Comparison of ENCODE assay signal across 8 cellular contexts in the genomic region with DNA sequence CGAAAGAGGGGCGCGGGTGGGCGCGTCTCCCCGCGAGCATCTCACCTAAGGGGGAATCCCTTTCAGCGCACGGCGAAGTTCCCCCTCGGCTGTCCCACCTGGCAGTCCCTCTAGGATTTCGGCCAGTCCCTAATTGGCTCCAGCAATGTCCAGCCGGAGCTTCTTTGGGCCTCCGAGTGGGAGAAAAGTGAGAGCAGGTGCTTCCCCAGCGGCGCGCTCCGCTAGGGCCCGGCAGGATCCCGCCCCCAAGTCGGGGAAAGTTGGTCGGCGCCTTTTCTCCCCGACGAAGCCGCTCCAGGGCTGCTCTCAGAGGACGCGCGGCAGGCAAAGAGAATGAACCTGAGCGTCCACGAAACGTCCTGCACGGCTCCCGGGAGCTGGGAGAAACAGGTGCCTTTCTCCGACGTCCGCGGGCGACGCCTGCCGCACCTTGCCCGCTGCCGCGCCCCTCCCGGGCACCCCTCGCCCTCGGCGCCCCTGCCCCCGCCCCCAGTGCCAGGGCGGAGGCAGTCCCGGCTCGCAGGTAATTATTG. TPM values are rescaled to one million over a fixed set of nuclear protein-coding genes. Genes with fewer than 3 reads are reported as not detected.
DNase-seq lines count a peak whose midpoint lies in the region; ATAC-seq and TF ChIP-seq lines count a peak whose summit lies in the region.

No MANE protein-coding gene starts in this region.

- ATAC-seq in HG03045 (IDR thresholded peaks at IDR 0.05; ENCODE audit: unreplicated experiment) (peak; percentile 27), GM18520 (IDR thresholded peaks at IDR 0.05; ENCODE audit: unreplicated experiment) (no peak)

- CTCF ChIA-PET in OCI-LY7 (lab: Charles Lee; ENCODE audit: unreplicated experiment), result no interaction called here

- H3K4me3 ChIP-seq in dorsolateral prefrontal cortex, result peak overlapping the region in 53 of 59 donors; percentile 5 to 67 (median 40)
- H3K4me3 ChIP-seq in OCI-LY7 (ENCODE audit: low read depth, low read length, poor library complexity, severe bottlenecking), result no peak overlapping the region
- no peak overlapping the region for H3K4me3 ChIP-seq in MM.1S (ENCODE audit: low read length)

- H3F3A ChIP-seq in MM.1S (ENCODE audit: insufficient read depth, low read length), result no peaks in the 10 kb centered on the region

- H4K20me1 ChIP-seq in OCI-LY7 (ENCODE audit: insufficient read depth, low read length) (no peaks in the 10 kb centered on the region), MM.1S (ENCODE audit: insufficient read depth, low read length) (no peaks in the 10 kb centered on the region)

- in situ Hi-C loops in GM13976 (cut with MboI; ENCODE audit: low sequenced_read_pairs, unreplicated experiment), result loop anchor here (25.0 kb wide), 1 partner anchor 429 kb away; a partner anchor contains a TSS

- H3K27ac ChIP-seq in dorsolateral prefrontal cortex (peak overlapping the region in 16 of 59 donors; percentile 12 to 72 (median 38)), OCI-LY7 (ENCODE audit: low read depth, low read length, poor library complexity, severe bottlenecking) (no peak overlapping the region), MM.1S (ENCODE audit: low read length) (no peak overlapping the region)

- H3K4me1 Mint-ChIP-seq in nephron, result peaks cover 16% of the 10 kb centered on the region

- no TSS peak for BruUV-seq in OCI-LY7 (replicated peaks; lab: Mats Ljungman, UMichigan)

- H2AFZ ChIP-seq in OCI-LY7 (ENCODE audit: low read length), result no peak overlapping the region
- H2AFZ ChIP-seq in MM.1S (ENCODE audit: low read length), result no peak overlapping the region

- H3K9me3 Mint-ChIP-seq in nephron, result peaks cover 6% of the 10 kb centered on the region

- no peaks in the 10 kb centered on the region for H3K9me3 ChIP-seq in OCI-LY7 (ENCODE audit: low read length)
- H3K9me3 ChIP-seq in MM.1S (replicated peaks; ENCODE audit: insufficient read depth, low read length), result no peaks in the 10 kb centered on the region

- peaks cover 69% of the 10 kb centered on the region for H3K27me3 Mint-ChIP-seq in nephron (ENCODE audit: low read depth)

- H3K4me1 ChIP-seq in OCI-LY7 (ENCODE audit: insufficient read depth, low read length, poor library complexity, severe bottlenecking), result no peaks in the 10 kb centered on the region
- H3K4me1 ChIP-seq in MM.1S (ENCODE audit: low read length), result no peaks in the 10 kb centered on the region

- H3K9me2 ChIP-seq in OCI-LY7 (ENCODE audit: insufficient read depth, low read length), result no peaks in the 10 kb centered on the region
- no peaks in the 10 kb centered on the region for H3K9me2 ChIP-seq in MM.1S (replicated peaks; ENCODE audit: insufficient read depth, low read length)

- intact Hi-C loops in dorsolateral prefrontal cortex (cut with DNase I), result no loop called here
- intact Hi-C loops in OCI-LY7 (cut with micrococcal nuclease; ENCODE audit: unreplicated experiment), result no loop called here

- no peak overlapping the region for H3K4me2 ChIP-seq in OCI-LY7 (ENCODE audit: low read length)
- H3K4me2 ChIP-seq in MM.1S (ENCODE audit: low read depth, low read length), result no peak overlapping the region

- peaks cover 0 to 30% (median 17%) of the 10 kb centered on the region in 45 donors for H3K27me3 ChIP-seq in dorsolateral prefrontal cortex
- no peaks in the 10 kb centered on the region for H3K27me3 ChIP-seq in MM.1S (replicated peaks; ENCODE audit: insufficient read depth, low read length)

- POLR2A ChIA-PET in OCI-LY7 (lab: Charles Lee), result no interaction called here

- no peaks in the 10 kb centered on the region for H3K79me2 ChIP-seq in OCI-LY7 (ENCODE audit: insufficient read depth, low read depth, low read length)
- H3K79me2 ChIP-seq in MM.1S (ENCODE audit: low read length), result no peaks in the 10 kb centered on the region

- H3K36me3 Mint-ChIP-seq in nephron (ENCODE audit: low read depth), result no peaks in the 10 kb centered on the region

- no peak for TF ChIP-seq CTCF in GM13976 (IDR thresholded peaks at IDR 0.05; ENCODE audit: borderline replicate concordance, control extremely low read depth, extremely low read depth, insufficient read depth, missing control alignments)
- TF ChIP-seq CTCF in dorsolateral prefrontal cortex (IDR thresholded peaks at IDR 0.05 in 54 of 56, conservative IDR thresholded peaks at IDR 0.05 in 2 of 56; ENCODE audit: low read depth in 1 of 56, partially characterized antibody in 56 of 56), result no peak
- no peak for TF ChIP-seq CTCF in nephron (IDR thresholded peaks at IDR 0.05; ENCODE audit: unreplicated experiment in 3 of 3)
- TF ChIP-seq CTCF in OCI-LY7 (conservative IDR thresholded peaks at IDR 0.05; ENCODE audit: low read length), result no peak
- TF ChIP-seq CTCF in MM.1S (IDR thresholded peaks at IDR 0.05; ENCODE audit: low read length), result no peak

- peak overlapping the region in 2 of 3 experiments; percentile 54 to 87 for H3K27ac Mint-ChIP-seq in nephron

- peak overlapping the region; percentile 73 to 88 (median 83) for H3K4me3 Mint-ChIP-seq in nephron

- DNase-seq in GM13976 (ENCODE audit: low spot score) (peak; percentile 64), dorsolateral prefrontal cortex (no peak), NCI-H510A treated with DMSO at 0.1 percent for 48 hours (lab: John Stamatoyannopoulos, UW) (no peak), OCI-LY7 (ENCODE audit: low spot score) (no peak), MM.1S (no peak)

- H3K9ac ChIP-seq in MM.1S (ENCODE audit: low read length), result no peak overlapping the region

- H3K36me3 ChIP-seq in OCI-LY7 (ENCODE audit: insufficient read depth, low read length) (no peaks in the 10 kb centered on the region), MM.1S (replicated peaks; ENCODE audit: insufficient read depth, low read length) (no peaks in the 10 kb centered on the region)

RNA-seq across cellular contexts. Expression of a gene that starts 0.4 kb away (rescaled TPM):
- total RNA-seq in dorsolateral prefrontal cortex (1 to 10 TPM in 76 of 120 experiments, under 1 TPM in 44; 0.55 to 2.3 (median 1.1) TPM), OCI-LY7 (2022) (not detected in 2 replicates)
- total RNA-seq in OCI-LY7 (2014; rRNA removed; shearing (Covaris generic)), result not detected in 2 replicates

Comparison
In these comparisons a context has a peak if more than half of its experiments do, and no peak if none do; other contexts are left out.
1. H3K4me3 ChIP-seq: peak in dorsolateral prefrontal cortex (53 of 59); none in OCI-LY7 (single experiment) and MM.1S (single experiment).